In genomic region chr5:134005415-134006118, GRCh38 we compare ENCODE assay signal across 1 cellular context.
TF ChIP-seq lines count a peak whose summit lies in the region.

No MANE protein-coding gene starts in this region.

TF ChIP-seq in HepG2, 621 proteins besides CTCF, POLR2A, EP300 and RAD21 (continued from another document and continues in another):
- TF ChIP-seq, protein P1, sequence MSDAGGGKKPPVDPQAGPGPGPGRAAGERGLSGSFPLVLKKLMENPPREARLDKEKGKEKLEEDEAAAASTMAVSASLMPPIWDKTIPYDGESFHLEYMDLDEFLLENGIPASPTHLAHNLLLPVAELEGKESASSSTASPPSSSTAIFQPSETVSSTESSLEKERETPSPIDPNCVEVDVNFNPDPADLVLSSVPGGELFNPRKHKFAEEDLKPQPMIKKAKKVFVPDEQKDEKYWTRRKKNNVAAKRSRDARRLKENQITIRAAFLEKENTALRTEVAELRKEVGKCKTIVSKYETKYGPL (CRISPR knock-in tag; IDR thresholded peaks at IDR 0.05), result no peak
- TF ChIP-seq, protein P2, sequence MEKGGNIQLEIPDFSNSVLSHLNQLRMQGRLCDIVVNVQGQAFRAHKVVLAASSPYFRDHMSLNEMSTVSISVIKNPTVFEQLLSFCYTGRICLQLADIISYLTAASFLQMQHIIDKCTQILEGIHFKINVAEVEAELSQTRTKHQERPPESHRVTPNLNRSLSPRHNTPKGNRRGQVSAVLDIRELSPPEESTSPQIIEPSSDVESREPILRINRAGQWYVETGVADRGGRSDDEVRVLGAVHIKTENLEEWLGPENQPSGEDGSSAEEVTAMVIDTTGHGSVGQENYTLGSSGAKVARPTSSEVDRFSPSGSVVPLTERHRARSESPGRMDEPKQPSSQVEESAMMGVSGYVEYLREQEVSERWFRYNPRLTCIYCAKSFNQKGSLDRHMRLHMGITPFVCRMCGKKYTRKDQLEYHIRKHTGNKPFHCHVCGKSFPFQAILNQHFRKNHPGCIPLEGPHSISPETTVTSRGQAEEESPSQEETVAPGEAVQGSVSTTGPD (CRISPR knock-in tag; IDR thresholded peaks at IDR 0.05), result 0 out of 2 replicates have a peak, but pooled peaks have one; percentile 1
- TF ChIP-seq ZNF317 (CRISPR knock-in tag; IDR thresholded peaks at IDR 0.05), result 0 out of 2 replicates have a peak, but pooled peaks have one; percentile 11
- TF ChIP-seq ZNF142 (CRISPR knock-in tag; IDR thresholded peaks at IDR 0.05), result peak; percentile 96; the same call in 1 of the 2 replicates
- TF ChIP-seq ZNF768 (CRISPR knock-in tag; IDR thresholded peaks at IDR 0.05), result no peak
- no peak for TF ChIP-seq FOXM1 (CRISPR knock-in tag; IDR thresholded peaks at IDR 0.05)
- TF ChIP-seq ZFYVE20 (CRISPR knock-in tag; IDR thresholded peaks at IDR 0.05; ENCODE audit: borderline replicate concordance, low read depth), result no peak
- TF ChIP-seq IRF2 (CRISPR knock-in tag; IDR thresholded peaks at IDR 0.05), result no peak
- no peak for TF ChIP-seq RBM39 (IDR thresholded peaks at IDR 0.05; ENCODE audit: low read depth, low read length, poor library complexity, severe bottlenecking)
- no peak for TF ChIP-seq ZNF468 (CRISPR knock-in tag; IDR thresholded peaks at IDR 0.05)
- no peak for TF ChIP-seq CREB1 (IDR thresholded peaks at IDR 0.05)
- no peak for TF ChIP-seq CREB1 (CRISPR knock-in tag; IDR thresholded peaks at IDR 0.05)
- peak; percentile 27 for TF ChIP-seq POLR2AphosphoS5 (IDR thresholded peaks at IDR 0.05; ENCODE audit: low read depth, low read length)
- 0 out of 2 replicates have a peak, but pooled peaks have one; percentile 87 for TF ChIP-seq RORA (CRISPR knock-in tag; IDR thresholded peaks at IDR 0.05)
- TF ChIP-seq, protein P3, sequence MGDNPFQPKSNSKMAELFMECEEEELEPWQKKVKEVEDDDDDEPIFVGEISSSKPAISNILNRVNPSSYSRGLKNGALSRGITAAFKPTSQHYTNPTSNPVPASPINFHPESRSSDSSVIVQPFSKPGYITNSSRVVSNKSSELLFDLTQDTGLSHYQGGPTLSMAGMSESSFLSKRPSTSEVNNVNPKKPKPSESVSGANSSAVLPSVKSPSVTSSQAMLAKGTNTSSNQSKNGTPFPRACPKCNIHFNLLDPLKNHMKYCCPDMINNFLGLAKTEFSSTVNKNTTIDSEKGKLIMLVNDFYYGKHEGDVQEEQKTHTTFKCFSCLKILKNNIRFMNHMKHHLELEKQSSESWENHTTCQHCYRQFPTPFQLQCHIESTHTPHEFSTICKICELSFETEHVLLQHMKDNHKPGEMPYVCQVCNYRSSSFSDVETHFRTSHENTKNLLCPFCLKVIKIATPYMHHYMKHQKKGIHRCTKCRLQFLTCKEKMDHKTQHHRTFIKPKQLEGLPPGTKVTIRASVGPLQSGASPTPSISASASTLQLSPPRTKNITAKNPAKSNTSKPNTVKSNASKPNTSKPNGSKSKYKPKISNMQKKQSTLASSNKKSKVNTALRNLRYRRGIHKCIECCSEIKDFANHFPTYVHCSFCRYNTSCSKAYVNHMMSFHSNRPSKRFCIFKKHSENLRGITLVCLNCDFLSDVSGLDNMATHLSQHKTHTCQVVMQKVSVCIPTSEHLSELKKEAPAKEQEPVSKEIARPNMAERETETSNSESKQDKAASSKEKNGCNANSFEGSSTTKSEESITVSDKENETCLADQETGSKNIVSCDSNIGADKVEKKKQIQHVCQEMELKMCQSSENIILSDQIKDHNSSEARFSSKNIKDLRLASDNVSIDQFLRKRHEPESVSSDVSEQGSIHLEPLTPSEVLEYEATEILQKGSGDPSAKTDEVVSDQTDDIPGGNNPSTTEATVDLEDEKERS (CRISPR knock-in tag; IDR thresholded peaks at IDR 0.05), result no peak
- no peak for TF ChIP-seq ELF4 (CRISPR knock-in tag; IDR thresholded peaks at IDR 0.05; ENCODE audit: borderline replicate concordance)
- no peak for TF ChIP-seq SALL2 (CRISPR knock-in tag; IDR thresholded peaks at IDR 0.05)
- TF ChIP-seq NFRKB (IDR thresholded peaks at IDR 0.05), result no peak
- 0 out of 2 replicates have a peak, but pooled peaks have one; percentile 10 for TF ChIP-seq ZNF33B (CRISPR knock-in tag; IDR thresholded peaks at IDR 0.05)
- TF ChIP-seq, protein P4, sequence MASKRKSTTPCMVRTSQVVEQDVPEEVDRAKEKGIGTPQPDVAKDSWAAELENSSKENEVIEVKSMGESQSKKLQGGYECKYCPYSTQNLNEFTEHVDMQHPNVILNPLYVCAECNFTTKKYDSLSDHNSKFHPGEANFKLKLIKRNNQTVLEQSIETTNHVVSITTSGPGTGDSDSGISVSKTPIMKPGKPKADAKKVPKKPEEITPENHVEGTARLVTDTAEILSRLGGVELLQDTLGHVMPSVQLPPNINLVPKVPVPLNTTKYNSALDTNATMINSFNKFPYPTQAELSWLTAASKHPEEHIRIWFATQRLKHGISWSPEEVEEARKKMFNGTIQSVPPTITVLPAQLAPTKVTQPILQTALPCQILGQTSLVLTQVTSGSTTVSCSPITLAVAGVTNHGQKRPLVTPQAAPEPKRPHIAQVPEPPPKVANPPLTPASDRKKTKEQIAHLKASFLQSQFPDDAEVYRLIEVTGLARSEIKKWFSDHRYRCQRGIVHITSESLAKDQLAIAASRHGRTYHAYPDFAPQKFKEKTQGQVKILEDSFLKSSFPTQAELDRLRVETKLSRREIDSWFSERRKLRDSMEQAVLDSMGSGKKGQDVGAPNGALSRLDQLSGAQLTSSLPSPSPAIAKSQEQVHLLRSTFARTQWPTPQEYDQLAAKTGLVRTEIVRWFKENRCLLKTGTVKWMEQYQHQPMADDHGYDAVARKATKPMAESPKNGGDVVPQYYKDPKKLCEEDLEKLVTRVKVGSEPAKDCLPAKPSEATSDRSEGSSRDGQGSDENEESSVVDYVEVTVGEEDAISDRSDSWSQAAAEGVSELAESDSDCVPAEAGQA (IDR thresholded peaks at IDR 0.05; ENCODE audit: low read depth), result no peak
- TF ChIP-seq, protein P4 (CRISPR knock-in tag; IDR thresholded peaks at IDR 0.05; ENCODE audit: borderline replicate concordance), result no peak
- no peak for TF ChIP-seq TRIM22 (IDR thresholded peaks at IDR 0.05)
- no peak for TF ChIP-seq SP4 (CRISPR knock-in tag; IDR thresholded peaks at IDR 0.05)
- no peak for TF ChIP-seq FOSL1 (CRISPR knock-in tag; IDR thresholded peaks at IDR 0.05; ENCODE audit: borderline replicate concordance)
- TF ChIP-seq RXRA (CRISPR knock-in tag; IDR thresholded peaks at IDR 0.05), result 0 out of 2 replicates have a peak, but pooled peaks have one; percentile 15
- TF ChIP-seq SRSF1 (optimal IDR thresholded peaks at IDR 0.05; ENCODE audit: low read depth, low read length), result no peak
- no peak for TF ChIP-seq KDM1A (CRISPR knock-in tag; IDR thresholded peaks at IDR 0.05)
- TF ChIP-seq PRDM4 (CRISPR knock-in tag; IDR thresholded peaks at IDR 0.05; ENCODE audit: borderline replicate concordance), result no peak
- TF ChIP-seq CHD4 (IDR thresholded peaks at IDR 0.05; ENCODE audit: borderline replicate concordance, low read length), result no peak
- no peak for TF ChIP-seq ZNF879 (CRISPR knock-in tag; IDR thresholded peaks at IDR 0.05)
- TF ChIP-seq, protein P5, sequence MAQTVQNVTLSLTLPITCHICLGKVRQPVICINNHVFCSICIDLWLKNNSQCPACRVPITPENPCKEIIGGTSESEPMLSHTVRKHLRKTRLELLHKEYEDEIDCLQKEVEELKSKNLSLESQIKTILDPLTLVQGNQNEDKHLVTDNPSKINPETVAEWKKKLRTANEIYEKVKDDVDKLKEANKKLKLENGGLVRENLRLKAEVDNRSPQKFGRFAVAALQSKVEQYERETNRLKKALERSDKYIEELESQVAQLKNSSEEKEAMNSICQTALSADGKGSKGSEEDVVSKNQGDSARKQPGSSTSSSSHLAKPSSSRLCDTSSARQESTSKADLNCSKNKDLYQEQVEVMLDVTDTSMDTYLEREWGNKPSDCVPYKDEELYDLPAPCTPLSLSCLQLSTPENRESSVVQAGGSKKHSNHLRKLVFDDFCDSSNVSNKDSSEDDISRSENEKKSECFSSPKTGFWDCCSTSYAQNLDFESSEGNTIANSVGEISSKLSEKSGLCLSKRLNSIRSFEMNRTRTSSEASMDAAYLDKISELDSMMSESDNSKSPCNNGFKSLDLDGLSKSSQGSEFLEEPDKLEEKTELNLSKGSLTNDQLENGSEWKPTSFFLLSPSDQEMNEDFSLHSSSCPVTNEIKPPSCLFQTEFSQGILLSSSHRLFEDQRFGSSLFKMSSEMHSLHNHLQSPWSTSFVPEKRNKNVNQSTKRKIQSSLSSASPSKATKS (CRISPR knock-in tag; IDR thresholded peaks at IDR 0.05), result no peak
- TF ChIP-seq PRPF4 (IDR thresholded peaks at IDR 0.05; ENCODE audit: low read depth, low read length, poor library complexity, severe bottlenecking), result no peak
- TF ChIP-seq SALL1 (CRISPR knock-in tag; IDR thresholded peaks at IDR 0.05), result peak; percentile 54
- no peak for TF ChIP-seq ZNF138 (CRISPR knock-in tag; IDR thresholded peaks at IDR 0.05; ENCODE audit: low read depth)
- no peak for TF ChIP-seq HOXD1 (CRISPR knock-in tag; IDR thresholded peaks at IDR 0.05)
- no peak for TF ChIP-seq ZNF615 (CRISPR knock-in tag; IDR thresholded peaks at IDR 0.05; ENCODE audit: borderline replicate concordance)
